12 cellular contexts compared by ENCODE assay signal in genomic region chrX:72101597-72102037, GRCh38. TPM values are rescaled to one million over a fixed set of nuclear protein-coding genes. Genes with fewer than 3 reads are reported as not detected.
A peak's percentile ranks its signal among the peaks of the same experiment; 100 is the strongest.
DNase-seq lines count a peak whose midpoint lies in the region; ATAC-seq and TF ChIP-seq lines count a peak whose summit lies in the region.
"Had no signal": no experiment of that assay in that cellular context is flagged by ENCODE, and none has a peak within 500 bp of the region (broad histone marks: within the 10 kb centered on the region; RNA-seq: fewer than 3 reads in every experiment).

No MANE protein-coding gene starts in this region.

- H3K4me1 Mint-ChIP-seq in activated CD8-positive, alpha-beta T cell treated with anti-CD3 and anti-CD28 coated beads, Interleukin-2, amount 10 ng/mL, durations not matched to agents 7 days and 5 days (ENCODE audit: low read depth) = peaks cover 51% of the 10 kb centered on the region
- H3K4me1 Mint-ChIP-seq in activated CD8-positive, alpha-beta T cell treated with anti-CD3 and anti-CD28 coated beads for 36 hours (ENCODE audit: low read depth) = peaks cover 48% of the 10 kb centered on the region
- peaks cover 44% of the 10 kb centered on the region for H3K4me1 Mint-ChIP-seq in stimulated activated effector memory CD8-positive, alpha-beta T cell treated with anti-CD3 and anti-CD28 coated beads, Interleukin-12 subunit alpha, Interleukin-12 subunit beta, amount 100 ng/mL, for 72 hours

- TF ChIP-seq CTCF in activated CD8-positive, alpha-beta T cell treated with anti-CD3 and anti-CD28 coated beads for 36 hours (IDR thresholded peaks at IDR 0.05) = no peak
- no peak for TF ChIP-seq CTCF in testis (IDR thresholded peaks at IDR 0.05)

- H3K9me3 ChIP-seq in iPS-18c (ENCODE audit: control insufficient read depth, insufficient read depth, low read length) = no peaks in the 10 kb centered on the region
- H3K9me3 ChIP-seq in testis = no peaks in the 10 kb centered on the region
- H3K9me3 ChIP-seq: uterus had no signal

- H3K27me3 Mint-ChIP-seq in activated CD8-positive, alpha-beta T cell treated with anti-CD3 and anti-CD28 coated beads, Interleukin-2, amount 10 ng/mL, durations not matched to agents 7 days and 5 days (ENCODE audit: low read depth) = peaks cover 48% of the 10 kb centered on the region
- peaks cover 33% of the 10 kb centered on the region for H3K27me3 Mint-ChIP-seq in activated CD8-positive, alpha-beta T cell treated with anti-CD3 and anti-CD28 coated beads for 36 hours

- TF ChIP-seq POLR2A in testis (IDR thresholded peaks at IDR 0.05) = no peak

- no peaks in the 10 kb centered on the region for H3K36me3 Mint-ChIP-seq in activated CD8-positive, alpha-beta T cell treated with anti-CD3 and anti-CD28 coated beads, Interleukin-2, amount 10 ng/mL, durations not matched to agents 7 days and 5 days (ENCODE audit: low read depth)
- no peaks in the 10 kb centered on the region for H3K36me3 Mint-ChIP-seq in activated CD8-positive, alpha-beta T cell treated with anti-CD3 and anti-CD28 coated beads for 36 hours (ENCODE audit: low read depth)
- peaks cover 12% of the 10 kb centered on the region for H3K36me3 Mint-ChIP-seq in stimulated activated effector memory CD8-positive, alpha-beta T cell treated with anti-CD3 and anti-CD28 coated beads, Interleukin-12 subunit alpha, Interleukin-12 subunit beta, amount 100 ng/mL, for 72 hours

- no peaks in the 10 kb centered on the region for H3K27me3 ChIP-seq in testis
- H3K27me3 ChIP-seq: uterus had no signal

- intact Hi-C loops in activated CD8-positive, alpha-beta T cell treated with anti-CD3 and anti-CD28 coated beads for 36 hours (cut with micrococcal nuclease) = loop anchor here (10.0 kb wide), 1 partner anchor 63 kb away; no protein-coding TSS in a partner anchor
- intact Hi-C loops in testis (cut with DNase I; ENCODE audit: low total_unique reads) = no loop called here

- no peak for DNase-seq in activated CD8-positive, alpha-beta T cell treated with anti-CD3 and anti-CD28 coated beads, Interleukin-2, amount 10 ng/mL, durations not matched to agents 7 days and 5 days
- DNase-seq in activated CD8-positive, alpha-beta T cell treated with anti-CD3 and anti-CD28 coated beads for 36 hours = no peak
- peak; percentile 39 for DNase-seq in NCI-H226
- no peak for DNase-seq in stimulated activated effector memory CD8-positive, alpha-beta T cell treated with anti-CD3 and anti-CD28 coated beads, Interleukin-12 subunit alpha, Interleukin-12 subunit beta, amount 100 ng/mL, for 72 hours (ENCODE audit: low spot score in 2 of 2)
- DNase-seq in T-helper 9 cell = no peak
- no peak for DNase-seq in testis
- DNase-seq in SKM-1 treated with dmso at 0.1 percent for 144 hours (lab: John Stamatoyannopoulos, UW; ENCODE audit: unreplicated experiment) = no peak
- DNase-seq: ACHN, DMS153, NCI-H446, uterus had no signal

- H3K9me3 Mint-ChIP-seq in activated CD8-positive, alpha-beta T cell treated with anti-CD3 and anti-CD28 coated beads, Interleukin-2, amount 10 ng/mL, durations not matched to agents 7 days and 5 days (ENCODE audit: insufficient read depth) = no peaks in the 10 kb centered on the region
- H3K9me3 Mint-ChIP-seq in activated CD8-positive, alpha-beta T cell treated with anti-CD3 and anti-CD28 coated beads for 36 hours = no peaks in the 10 kb centered on the region
- H3K9me3 Mint-ChIP-seq in stimulated activated effector memory CD8-positive, alpha-beta T cell treated with anti-CD3 and anti-CD28 coated beads, Interleukin-12 subunit alpha, Interleukin-12 subunit beta, amount 100 ng/mL, for 72 hours = no peaks in the 10 kb centered on the region

- no peak for ATAC-seq in activated CD8-positive, alpha-beta T cell treated with anti-CD3 and anti-CD28 coated beads, Interleukin-2, amount 10 ng/mL, durations not matched to agents 7 days and 5 days
- ATAC-seq in activated CD8-positive, alpha-beta T cell treated with anti-CD3 and anti-CD28 coated beads for 36 hours = no peak
- peak; percentile 25 for ATAC-seq in stimulated activated effector memory CD8-positive, alpha-beta T cell treated with anti-CD3 and anti-CD28 coated beads, Interleukin-12 subunit alpha, Interleukin-12 subunit beta, amount 100 ng/mL, for 72 hours

- WGBS in testis, 2 donors = 59 to 63% methylated on average over 2 to 4 of the region's 4 CpGs

- no peak overlapping the region for H3K27ac ChIP-seq in testis
- H3K27ac ChIP-seq: uterus had no signal

- peak overlapping the region; percentile 46 for H3K4me3 Mint-ChIP-seq in activated CD8-positive, alpha-beta T cell treated with anti-CD3 and anti-CD28 coated beads, Interleukin-2, amount 10 ng/mL, durations not matched to agents 7 days and 5 days
- no peak overlapping the region for H3K4me3 Mint-ChIP-seq in activated CD8-positive, alpha-beta T cell treated with anti-CD3 and anti-CD28 coated beads for 36 hours
- H3K4me3 Mint-ChIP-seq in stimulated activated effector memory CD8-positive, alpha-beta T cell treated with anti-CD3 and anti-CD28 coated beads, Interleukin-12 subunit alpha, Interleukin-12 subunit beta, amount 100 ng/mL, for 72 hours = peak overlapping the region; percentile 69

- CTCF ChIA-PET in activated CD8-positive, alpha-beta T cell treated with anti-CD3 and anti-CD28 coated beads, Interleukin-2, amount 10 ng/mL, durations not matched to agents 7 days and 5 days (lab: Charles Lee) = interaction anchor here (0.6 to 2.6 kb wide), 2 partner anchors 24 to 80 kb away, joined by 3 to 10 read pairs; no protein-coding TSS in a partner anchor
- CTCF ChIA-PET in activated CD8-positive, alpha-beta T cell treated with anti-CD3 and anti-CD28 coated beads for 36 hours (lab: Charles Lee) = interaction anchor here (1.4 kb wide), 1 partner anchor 19 kb away, joined by 4 read pairs; no protein-coding TSS in a partner anchor

- peak overlapping the region; percentile 16; the same call in 1 of the 2 replicates for H3K4me3 ChIP-seq in iPS-18c (ENCODE audit: insufficient read depth, low read depth, low read length)
- no peak overlapping the region for H3K4me3 ChIP-seq in testis
- H3K4me3 ChIP-seq: uterus had no signal

- H3K36me3 ChIP-seq in testis (ENCODE audit: low read depth, missing control alignments) = no peaks in the 10 kb centered on the region
- H3K36me3 ChIP-seq: uterus had no signal

- no peaks in the 10 kb centered on the region for H3K4me1 ChIP-seq in testis
- H3K4me1 ChIP-seq: uterus had no signal

- POLR2A ChIA-PET in activated CD8-positive, alpha-beta T cell treated with anti-CD3 and anti-CD28 coated beads, Interleukin-2, amount 10 ng/mL, durations not matched to agents 7 days and 5 days (lab: Charles Lee) = interaction anchor here (1.3 kb wide), 1 partner anchor 20 kb away, joined by 3 read pairs; no protein-coding TSS in a partner anchor
- POLR2A ChIA-PET in activated CD8-positive, alpha-beta T cell treated with anti-CD3 and anti-CD28 coated beads for 36 hours (lab: Charles Lee) = interaction anchor here (1.1 kb wide), 1 partner anchor 81 kb away, joined by 4 read pairs; no protein-coding TSS in a partner anchor

- H3K27ac Mint-ChIP-seq in activated CD8-positive, alpha-beta T cell treated with anti-CD3 and anti-CD28 coated beads, Interleukin-2, amount 10 ng/mL, durations not matched to agents 7 days and 5 days = no peak overlapping the region
- H3K27ac Mint-ChIP-seq in activated CD8-positive, alpha-beta T cell treated with anti-CD3 and anti-CD28 coated beads for 36 hours = no peak overlapping the region
- peak overlapping the region; percentile 70 for H3K27ac Mint-ChIP-seq in stimulated activated effector memory CD8-positive, alpha-beta T cell treated with anti-CD3 and anti-CD28 coated beads, Interleukin-12 subunit alpha, Interleukin-12 subunit beta, amount 100 ng/mL, for 72 hours

RNA-seq across cellular contexts. Expression of gene RTL5, which starts 30.1 kb away (rescaled TPM):
- under 1 TPM; 0.05 to 0.08 TPM for total RNA-seq in activated CD8-positive, alpha-beta T cell treated with anti-CD3 and anti-CD28 coated beads, Interleukin-2, amount 10 ng/mL, durations not matched to agents 7 days and 5 days
- under 1 TPM; 0.18 to 0.31 TPM for total RNA-seq in activated CD8-positive, alpha-beta T cell treated with anti-CD3 and anti-CD28 coated beads for 36 hours
- 10 to 100 TPM; 25.4 to 25.6 TPM for total RNA-seq in testis
- 18.0 TPM for polyA plus RNA-seq in testis (ENCODE audit: insufficient read depth, low read depth, low replicate concordance)

Comparison
In these comparisons a context has a peak if more than half of its experiments do, and no peak if none do; other contexts are left out.
1. RNA of gene RTL5, which starts 30.1 kb away (total RNA-seq): 25.4 to 25.6 TPM in testis; 0.18 to 0.31 TPM in activated CD8-positive, alpha-beta T cell treated with anti-CD3 and anti-CD28 coated beads for 36 hours and 0.05 to 0.08 TPM in activated CD8-positive, alpha-beta T cell treated with anti-CD3 and anti-CD28 coated beads, Interleukin-2, amount 10 ng/mL, durations not matched to agents 7 days and 5 days; every median in the first group is over 10 times any median in the second.